Comparison of ENCODE assay signal across 3 cellular contexts in the genomic region with DNA sequence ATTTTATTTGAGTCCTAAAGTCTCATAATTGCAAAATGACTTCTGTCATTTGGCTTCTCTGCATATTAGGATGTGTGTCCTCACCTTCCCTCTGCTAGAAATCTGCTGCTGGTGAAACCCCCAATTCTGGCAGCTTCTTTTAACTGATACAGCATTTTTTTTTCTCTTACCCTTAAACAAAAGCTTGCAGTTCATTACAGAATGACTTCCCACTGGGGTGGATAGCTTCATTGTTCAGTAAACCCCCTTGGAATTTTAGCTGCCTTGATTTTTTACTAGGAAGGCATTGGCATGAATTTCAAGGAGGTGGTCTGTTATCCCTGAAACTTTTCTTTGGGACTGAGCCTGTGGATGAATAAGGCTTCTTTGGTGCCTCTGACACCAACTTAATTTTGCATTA.
TF ChIP-seq lines count a peak whose summit lies in the region.

No MANE protein-coding gene starts in this region.

TF ChIP-seq in GM23338, 12 proteins besides CTCF, POLR2A, EP300 and RAD21 (continues in another document):
- TF ChIP-seq STAT1 (IDR thresholded peaks at IDR 0.05; ENCODE audit: unreplicated experiment) (no peak), POLR2AphosphoS5 (IDR thresholded peaks at IDR 0.05; ENCODE audit: low read depth) (no peak), EZH2phosphoT487 (IDR thresholded peaks at IDR 0.05; ENCODE audit: unreplicated experiment) (no peak), ZNF114 (CRISPR knock-in tag; IDR thresholded peaks at IDR 0.05) (no peak), CREB1 (CRISPR knock-in tag; IDR thresholded peaks at IDR 0.05; ENCODE audit: low read depth) (no peak), NANOG (IDR thresholded peaks at IDR 0.05; ENCODE audit: borderline replicate concordance) (no peak), JUNB (IDR thresholded peaks at IDR 0.05; ENCODE audit: unreplicated experiment) (no peak)
- TF ChIP-seq, protein P1, sequence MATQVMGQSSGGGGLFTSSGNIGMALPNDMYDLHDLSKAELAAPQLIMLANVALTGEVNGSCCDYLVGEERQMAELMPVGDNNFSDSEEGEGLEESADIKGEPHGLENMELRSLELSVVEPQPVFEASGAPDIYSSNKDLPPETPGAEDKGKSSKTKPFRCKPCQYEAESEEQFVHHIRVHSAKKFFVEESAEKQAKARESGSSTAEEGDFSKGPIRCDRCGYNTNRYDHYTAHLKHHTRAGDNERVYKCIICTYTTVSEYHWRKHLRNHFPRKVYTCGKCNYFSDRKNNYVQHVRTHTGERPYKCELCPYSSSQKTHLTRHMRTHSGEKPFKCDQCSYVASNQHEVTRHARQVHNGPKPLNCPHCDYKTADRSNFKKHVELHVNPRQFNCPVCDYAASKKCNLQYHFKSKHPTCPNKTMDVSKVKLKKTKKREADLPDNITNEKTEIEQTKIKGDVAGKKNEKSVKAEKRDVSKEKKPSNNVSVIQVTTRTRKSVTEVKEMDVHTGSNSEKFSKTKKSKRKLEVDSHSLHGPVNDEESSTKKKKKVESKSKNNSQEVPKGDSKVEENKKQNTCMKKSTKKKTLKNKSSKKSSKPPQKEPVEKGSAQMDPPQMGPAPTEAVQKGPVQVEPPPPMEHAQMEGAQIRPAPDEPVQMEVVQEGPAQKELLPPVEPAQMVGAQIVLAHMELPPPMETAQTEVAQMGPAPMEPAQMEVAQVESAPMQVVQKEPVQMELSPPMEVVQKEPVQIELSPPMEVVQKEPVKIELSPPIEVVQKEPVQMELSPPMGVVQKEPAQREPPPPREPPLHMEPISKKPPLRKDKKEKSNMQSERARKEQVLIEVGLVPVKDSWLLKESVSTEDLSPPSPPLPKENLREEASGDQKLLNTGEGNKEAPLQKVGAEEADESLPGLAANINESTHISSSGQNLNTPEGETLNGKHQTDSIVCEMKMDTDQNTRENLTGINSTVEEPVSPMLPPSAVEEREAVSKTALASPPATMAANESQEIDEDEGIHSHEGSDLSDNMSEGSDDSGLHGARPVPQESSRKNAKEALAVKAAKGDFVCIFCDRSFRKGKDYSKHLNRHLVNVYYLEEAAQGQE (IDR thresholded peaks at IDR 0.05; ENCODE audit: unreplicated experiment), result no peak
- TF ChIP-seq, protein P2, sequence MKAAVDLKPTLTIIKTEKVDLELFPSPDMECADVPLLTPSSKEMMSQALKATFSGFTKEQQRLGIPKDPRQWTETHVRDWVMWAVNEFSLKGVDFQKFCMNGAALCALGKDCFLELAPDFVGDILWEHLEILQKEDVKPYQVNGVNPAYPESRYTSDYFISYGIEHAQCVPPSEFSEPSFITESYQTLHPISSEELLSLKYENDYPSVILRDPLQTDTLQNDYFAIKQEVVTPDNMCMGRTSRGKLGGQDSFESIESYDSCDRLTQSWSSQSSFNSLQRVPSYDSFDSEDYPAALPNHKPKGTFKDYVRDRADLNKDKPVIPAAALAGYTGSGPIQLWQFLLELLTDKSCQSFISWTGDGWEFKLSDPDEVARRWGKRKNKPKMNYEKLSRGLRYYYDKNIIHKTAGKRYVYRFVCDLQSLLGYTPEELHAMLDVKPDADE (IDR thresholded peaks at IDR 0.05), result no peak

TF ChIP-seq in IMR-90, 13 proteins besides CTCF, POLR2A, EP300 and RAD21:
- TF ChIP-seq MXI1 (IDR thresholded peaks at IDR 0.05; ENCODE audit: borderline replicate concordance, low read depth, low read length), result no peak
- TF ChIP-seq MAFK (IDR thresholded peaks at IDR 0.05; ENCODE audit: low read depth, low read length), result no peak
- TF ChIP-seq RFX5 (IDR thresholded peaks at IDR 0.05; ENCODE audit: low read depth, low read length), result no peak
- TF ChIP-seq, protein P3, sequence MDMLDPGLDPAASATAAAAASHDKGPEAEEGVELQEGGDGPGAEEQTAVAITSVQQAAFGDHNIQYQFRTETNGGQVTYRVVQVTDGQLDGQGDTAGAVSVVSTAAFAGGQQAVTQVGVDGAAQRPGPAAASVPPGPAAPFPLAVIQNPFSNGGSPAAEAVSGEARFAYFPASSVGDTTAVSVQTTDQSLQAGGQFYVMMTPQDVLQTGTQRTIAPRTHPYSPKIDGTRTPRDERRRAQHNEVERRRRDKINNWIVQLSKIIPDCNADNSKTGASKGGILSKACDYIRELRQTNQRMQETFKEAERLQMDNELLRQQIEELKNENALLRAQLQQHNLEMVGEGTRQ (IDR thresholded peaks at IDR 0.05; ENCODE audit: low read depth, low read length), result no peak
- TF ChIP-seq, protein P4, sequence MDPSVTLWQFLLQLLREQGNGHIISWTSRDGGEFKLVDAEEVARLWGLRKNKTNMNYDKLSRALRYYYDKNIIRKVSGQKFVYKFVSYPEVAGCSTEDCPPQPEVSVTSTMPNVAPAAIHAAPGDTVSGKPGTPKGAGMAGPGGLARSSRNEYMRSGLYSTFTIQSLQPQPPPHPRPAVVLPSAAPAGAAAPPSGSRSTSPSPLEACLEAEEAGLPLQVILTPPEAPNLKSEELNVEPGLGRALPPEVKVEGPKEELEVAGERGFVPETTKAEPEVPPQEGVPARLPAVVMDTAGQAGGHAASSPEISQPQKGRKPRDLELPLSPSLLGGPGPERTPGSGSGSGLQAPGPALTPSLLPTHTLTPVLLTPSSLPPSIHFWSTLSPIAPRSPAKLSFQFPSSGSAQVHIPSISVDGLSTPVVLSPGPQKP (IDR thresholded peaks at IDR 0.05; ENCODE audit: borderline replicate concordance, low read depth, low read length), result no peak
- TF ChIP-seq RCOR1 (IDR thresholded peaks at IDR 0.05; ENCODE audit: insufficient replicate concordance, low read length), result no peak
- no peak for TF ChIP-seq NFE2L2 (IDR thresholded peaks at IDR 0.05; ENCODE audit: low read depth, low read length)
- TF ChIP-seq BHLHE40 (IDR thresholded peaks at IDR 0.05; ENCODE audit: low read depth, low read length), result no peak
TF ChIP-seq in IMR-90: peak in this region for 0.

TF ChIP-seq in H1, 55 proteins besides CTCF, POLR2A, EP300 and RAD21:
- TF ChIP-seq MAFK (IDR thresholded peaks at IDR 0.05; ENCODE audit: low read depth, low read length), result peak; percentile 62
- TF ChIP-seq EGR1 (IDR thresholded peaks at IDR 0.05; ENCODE audit: borderline replicate concordance, low read depth, low read length), result no peak
- 0 out of 2 replicates have a peak, but pooled peaks have one; percentile 51 for TF ChIP-seq TEAD4 (IDR thresholded peaks at IDR 0.05; ENCODE audit: low read depth, low read length)
- peak; percentile 37 for TF ChIP-seq NANOG (IDR thresholded peaks at IDR 0.05; ENCODE audit: insufficient read depth, low read depth, low read length, poor library complexity, severe bottlenecking)
- 0 out of 2 replicates have a peak, but pooled peaks have one; percentile 9 for TF ChIP-seq BACH1 (IDR thresholded peaks at IDR 0.05; ENCODE audit: low read length)
